In the genomic region with DNA sequence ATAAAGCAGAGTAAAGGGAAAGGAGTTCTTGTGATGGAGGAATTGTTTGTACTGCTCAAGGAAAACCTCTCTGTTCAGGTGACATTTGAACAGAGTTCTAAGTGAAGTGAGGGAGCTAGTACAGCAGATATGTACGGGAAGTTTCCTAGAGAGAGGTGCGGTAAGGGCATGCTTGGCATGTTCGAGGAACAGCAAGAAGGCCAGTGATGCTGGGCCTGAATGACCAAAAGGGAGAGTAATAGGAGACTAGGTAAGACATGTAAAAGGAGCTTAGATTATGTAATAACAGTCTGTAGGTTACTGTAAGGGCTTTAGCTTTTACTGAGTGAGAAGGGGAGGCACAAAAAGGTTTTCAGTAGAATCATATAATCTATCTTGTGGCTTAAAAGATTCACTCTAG, we compare ENCODE assay signal across 20 cellular contexts.
DNase-seq lines count a peak whose midpoint lies in the region; ATAC-seq, FAIRE-seq and TF ChIP-seq lines count a peak whose summit lies in the region.
"Had no signal": no experiment of that assay in that cellular context is flagged by ENCODE, and none has a peak within 500 bp of the region (broad histone marks: within the 10 kb centered on the region; RNA-seq: fewer than 3 reads in every experiment).

No MANE protein-coding gene starts in this region.

- no peaks in the 10 kb centered on the region for H3K9me2 ChIP-seq in Karpas-422 (replicated peaks; ENCODE audit: insufficient read depth, low read length)

- H3F3A ChIP-seq in smooth muscle cell (ENCODE audit: low read depth): no peaks in the 10 kb centered on the region

- H3K4me2 ChIP-seq in Karpas-422 (ENCODE audit: low read depth, low read length, poor library complexity, severe bottlenecking) (peak overlapping the region; percentile 34), smooth muscle cell (no peak overlapping the region)

- H3K9ac ChIP-seq in Karpas-422 (ENCODE audit: low read length): no peak overlapping the region
- no peak overlapping the region for H3K9ac ChIP-seq in smooth muscle cell (ENCODE audit: low read depth)

- TF ChIP-seq POLR2A in GM12891 (IDR thresholded peaks at IDR 0.05; ENCODE audit: low read depth, low read length): no peak
- no peak for TF ChIP-seq POLR2A in lower leg skin (IDR thresholded peaks at IDR 0.05)

- H3K27ac ChIP-seq in Karpas-422 (ENCODE audit: low read length): no peak overlapping the region
- H3K27ac ChIP-seq in smooth muscle cell (ENCODE audit: low read depth): no peak overlapping the region
- H3K27ac ChIP-seq in left lung: no peak overlapping the region
- H3K27ac ChIP-seq: C4-2B had no signal

- intact Hi-C loops in left lung (cut with DNase I) (no loop called here), lower leg skin (cut with DNase I; ENCODE audit: low total_unique reads) (no loop called here)

- FAIRE-seq in GM12891 (lab: Jason Lieb, UNC): peak; percentile 41
- FAIRE-seq in GM18507 (lab: Jason Lieb, UNC): peak; percentile 49
- FAIRE-seq: A204.1, D721Med, G401.6 had no signal

- peaks cover 40% of the 10 kb centered on the region for H3K4me1 ChIP-seq in Karpas-422 (ENCODE audit: low read length)
- H3K4me1 ChIP-seq in smooth muscle cell (ENCODE audit: low read depth): no peaks in the 10 kb centered on the region
- H3K4me1 ChIP-seq in left lung: peaks cover 0 to 25% of the 10 kb centered on the region in 2 donors

- H3K79me2 ChIP-seq in Karpas-422 (ENCODE audit: low read length) (0 out of 2 replicates have a peak, but pooled peaks cover under 1% of the 10 kb centered on the region), smooth muscle cell (ENCODE audit: low read depth) (no peaks in the 10 kb centered on the region)

- 93% methylated on average over 3 of the region's 3 CpGs for WGBS in smooth muscle cell (ENCODE audit: low lambda C conversion rate)
- 90 to 91% methylated on average over 3 of the region's 3 CpGs for WGBS in lower leg skin, 2 donors

- no peaks in the 10 kb centered on the region for H3K27me3 ChIP-seq in Karpas-422 (ENCODE audit: low read length)
- no peaks in the 10 kb centered on the region for H3K27me3 ChIP-seq in smooth muscle cell (ENCODE audit: low read depth)
- H3K27me3 ChIP-seq in left lung: no peaks in the 10 kb centered on the region
- H3K27me3 ChIP-seq: BLaER1 treated with 17β-estradiol and CSF1 and Interleukin-3, amounts not matched to agents 10 nM and 100 nM had no signal

- H3K36me3 ChIP-seq in Karpas-422 (ENCODE audit: insufficient read depth, low read length) (peaks cover 8% of the 10 kb centered on the region; the same call in 1 of the 2 replicates), smooth muscle cell (ENCODE audit: low read depth) (no peaks in the 10 kb centered on the region), left lung (peaks cover 0 to 15% of the 10 kb centered on the region in 2 donors)

- H3K9me3 ChIP-seq in Karpas-422 (ENCODE audit: low read length) (no peaks in the 10 kb centered on the region), smooth muscle cell (replicated peaks; ENCODE audit: low read depth) (no peaks in the 10 kb centered on the region), left lung (no peaks in the 10 kb centered on the region)
- H3K9me3 ChIP-seq: BLaER1 treated with 17β-estradiol and CSF1 and Interleukin-3, amounts not matched to agents 10 nM and 100 nM; Caco-2 had no signal

- H3K4me3 ChIP-seq in Karpas-422 (ENCODE audit: low read length): no peak overlapping the region
- H3K4me3 ChIP-seq in smooth muscle cell: no peak overlapping the region
- no peak overlapping the region for H3K4me3 ChIP-seq in left lung
- H3K4me3 ChIP-seq in lower leg skin (ENCODE audit: low read depth, poor library complexity, severe bottlenecking): no peak overlapping the region
- H3K4me3 ChIP-seq: BLaER1 treated with 17β-estradiol and CSF1 and Interleukin-3, amounts not matched to agents 10 nM and 100 nM had no signal

- ATAC-seq in GM19351 (IDR thresholded peaks at IDR 0.05; ENCODE audit: unreplicated experiment) (no peak), left lung (no peak)
- ATAC-seq: CD8-positive, alpha-beta T cell had no signal

- DNase-seq in GM12891 (ENCODE audit: insufficient read length, low spot score): no peak
- no peak for DNase-seq in GM18507 (ENCODE audit: extremely low spot score, insufficient read length, low read depth)
- DNase-seq in Karpas-422: no peak
- no peak for DNase-seq in smooth muscle cell (lab: John Stamatoyannopoulos, UW; ENCODE audit: unreplicated experiment)
- DNase-seq in left lung: no peak
- no peak for DNase-seq in lower leg skin (ENCODE audit: low spot score in 2 of 2)
- DNase-seq: 8988T; ACHN; Caco-2; Calu3; CD4-positive, alpha-beta T cell; CD8-positive, alpha-beta T cell; DMS79 treated with DMSO at 0.1 percent for 48 hours; GF-D8 had no signal

- no peak for TF ChIP-seq CTCF in smooth muscle cell (IDR thresholded peaks at IDR 0.05; ENCODE audit: borderline replicate concordance, insufficient read depth, poor library complexity, severe bottlenecking)
- TF ChIP-seq CTCF in left lung (IDR thresholded peaks at IDR 0.05): no peak
- TF ChIP-seq CTCF in lower leg skin (IDR thresholded peaks at IDR 0.05): no peak

- H2AFZ ChIP-seq in Karpas-422 (ENCODE audit: low read length) (no peak overlapping the region), smooth muscle cell (ENCODE audit: low read depth) (no peak overlapping the region)

- H4K20me1 ChIP-seq in Karpas-422 (ENCODE audit: insufficient read depth, low read depth, low read length) (0 out of 2 replicates have a peak, but pooled peaks cover 5% of the 10 kb centered on the region), smooth muscle cell (ENCODE audit: low read depth) (no peaks in the 10 kb centered on the region)
- H4K20me1 ChIP-seq: BLaER1 treated with 17β-estradiol and CSF1 and Interleukin-3, amounts not matched to agents 10 nM and 100 nM had no signal

TF ChIP-seq in GM12891, 5 proteins besides CTCF, POLR2A, EP300 and RAD21:
- TF ChIP-seq PAX5 (IDR thresholded peaks at IDR 0.05; ENCODE audit: insufficient read depth, low read length, severe bottlenecking): no peak
- TF ChIP-seq POLR2AphosphoS5 (IDR thresholded peaks at IDR 0.05; ENCODE audit: low read depth, low read length): no peak
- no peak for TF ChIP-seq SPI1 (IDR thresholded peaks at IDR 0.05; ENCODE audit: low read depth, low read length)
- TF ChIP-seq POU2F2 (IDR thresholded peaks at IDR 0.05; ENCODE audit: low read depth, low read length): no peak
- TF ChIP-seq TAF1 (IDR thresholded peaks at IDR 0.05; ENCODE audit: low read depth, low read length): no peak
